13 cellular contexts compared by ENCODE assay signal in the genomic region with DNA sequence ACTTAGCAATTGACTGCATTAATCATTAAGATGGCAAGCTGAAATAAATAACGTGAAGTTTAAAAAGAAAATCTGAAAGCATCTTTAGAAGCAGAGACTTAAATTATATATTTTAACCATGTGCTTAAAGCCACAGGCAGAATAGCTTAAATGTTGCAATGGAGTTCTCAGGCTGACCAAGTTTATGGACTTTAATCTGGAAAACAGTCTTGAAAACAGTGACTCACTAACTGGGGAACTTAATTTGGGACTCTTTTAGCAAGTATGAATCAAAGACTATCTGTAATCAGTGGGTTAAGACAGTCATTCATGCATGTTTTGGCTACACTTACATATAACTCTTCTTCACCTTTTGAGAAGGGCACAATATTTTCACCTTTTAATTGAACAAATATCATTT. TPM values are rescaled to one million over a fixed set of nuclear protein-coding genes. Genes with fewer than 3 reads are reported as not detected.
DNase-seq lines count a peak whose midpoint lies in the region; TF ChIP-seq lines count a peak whose summit lies in the region.
"Had no signal": no experiment of that assay in that cellular context is flagged by ENCODE, and none has a peak within 500 bp of the region (broad histone marks: within the 10 kb centered on the region; RNA-seq: fewer than 3 reads in every experiment).

No MANE protein-coding gene starts in this region.

- no peaks in the 10 kb centered on the region for H3K9me2 ChIP-seq in GM23248 (ENCODE audit: insufficient read depth)
- H3K9me2 ChIP-seq in hepatocyte (replicated peaks; ENCODE audit: insufficient read depth): no peaks in the 10 kb centered on the region

- H3K27ac ChIP-seq in GM23248 (no peak overlapping the region), VCaP (peak overlapping the region; percentile 96), hepatocyte (peak overlapping the region; percentile 91), smooth muscle cell (ENCODE audit: low read depth) (peak overlapping the region; percentile 39)
- H3K27ac ChIP-seq: adrenal gland had no signal

- H3K4me3 ChIP-seq in GM23248 (no peak overlapping the region), hepatocyte (no peak overlapping the region), smooth muscle cell (peak overlapping the region; percentile 35)
- H3K4me3 ChIP-seq: adrenal gland had no signal

- H3K79me2 ChIP-seq in GM23248 (ENCODE audit: insufficient read depth) (no peaks in the 10 kb centered on the region), hepatocyte (no peaks in the 10 kb centered on the region), smooth muscle cell (ENCODE audit: low read depth) (no peaks in the 10 kb centered on the region)

- no peaks in the 10 kb centered on the region for H3K27me3 ChIP-seq in GM23248 (replicated peaks; ENCODE audit: insufficient read depth)
- H3K27me3 ChIP-seq in hepatocyte: no peaks in the 10 kb centered on the region
- no peaks in the 10 kb centered on the region for H3K27me3 ChIP-seq in smooth muscle cell (ENCODE audit: low read depth)
- H3K27me3 ChIP-seq: adrenal gland had no signal

- H3F3A ChIP-seq in GM23248 (ENCODE audit: insufficient read depth): peaks cover 9% of the 10 kb centered on the region; the same call in 1 of the 2 replicates
- no peaks in the 10 kb centered on the region for H3F3A ChIP-seq in smooth muscle cell (ENCODE audit: low read depth)

- no peak overlapping the region for H2AFZ ChIP-seq in GM23248
- H2AFZ ChIP-seq in hepatocyte: no peak overlapping the region
- no peak overlapping the region for H2AFZ ChIP-seq in smooth muscle cell (ENCODE audit: low read depth)

- TF ChIP-seq CTCF in VCaP (conservative IDR thresholded peaks at IDR 0.05) (no peak), hepatocyte (IDR thresholded peaks at IDR 0.05; ENCODE audit: poor library complexity) (no peak), smooth muscle cell (IDR thresholded peaks at IDR 0.05; ENCODE audit: borderline replicate concordance, insufficient read depth, poor library complexity, severe bottlenecking) (no peak)

- WGBS in GM23248 (ENCODE audit: low coverage in 1 of 2, low lambda C conversion rate in 2 of 2, missing lambda C conversion rate in 2 of 2), 2 experiments: 3 to 9% methylated on average over 1 of the region's 1 CpG
- 37% methylated on average over 1 of the region's 1 CpG for WGBS in hepatocyte (ENCODE audit: low lambda C conversion rate, missing lambda C conversion rate)
- WGBS in smooth muscle cell (ENCODE audit: low lambda C conversion rate): 52% methylated on average over 1 of the region's 1 CpG

- DNase-seq in GM23248 (peak; percentile 76), hepatocyte (ENCODE audit: low spot score) (peak; percentile 30), smooth muscle cell (lab: John Stamatoyannopoulos, UW; ENCODE audit: unreplicated experiment) (no peak), midbrain (lab: John Stamatoyannopoulos, UW) (no peak)
- no peak for DNase-seq in activated T-cell treated with anti-CD3 and anti-CD28 coated beads, Interleukin-2, amount 50 U/mL, for 1 hour
- DNase-seq in activated naive CD4-positive, alpha-beta T cell treated with Interleukin-2 at 50 U/mL for 16 hours: no peak
- DNase-seq: activated T-cell treated with anti-CD3 and anti-CD28 coated beads, Interleukin-2, amount 50 U/mL, for 4 hours; foreskin melanocyte; NCI-H226 had no signal

- in situ Hi-C loops in GM23248 (cut with MboI): no loop called here

- peak overlapping the region; percentile 10 for H3K4me2 ChIP-seq in GM23248 (ENCODE audit: unreplicated experiment)
- H3K4me2 ChIP-seq in hepatocyte: peak overlapping the region; percentile 73
- peak overlapping the region; percentile 74 for H3K4me2 ChIP-seq in smooth muscle cell

- H3K9me3 ChIP-seq in GM23248 (ENCODE audit: low read depth) (no peaks in the 10 kb centered on the region), hepatocyte (ENCODE audit: low read depth) (no peaks in the 10 kb centered on the region), smooth muscle cell (replicated peaks; ENCODE audit: low read depth) (no peaks in the 10 kb centered on the region)
- H3K9me3 ChIP-seq: adrenal gland had no signal

- H4K20me1 ChIP-seq in GM23248 (ENCODE audit: insufficient read depth) (no peaks in the 10 kb centered on the region), hepatocyte (ENCODE audit: insufficient read depth, poor library complexity, severe bottlenecking) (no peaks in the 10 kb centered on the region), smooth muscle cell (ENCODE audit: low read depth) (no peaks in the 10 kb centered on the region)

- H3K9ac ChIP-seq in GM23248: no peak overlapping the region
- H3K9ac ChIP-seq in smooth muscle cell (ENCODE audit: low read depth): no peak overlapping the region

- H3K4me1 ChIP-seq in GM23248 (ENCODE audit: insufficient read depth): peaks cover 23% of the 10 kb centered on the region
- peaks cover 43% of the 10 kb centered on the region for H3K4me1 ChIP-seq in hepatocyte (ENCODE audit: insufficient read depth)
- peaks cover 12% of the 10 kb centered on the region for H3K4me1 ChIP-seq in smooth muscle cell (ENCODE audit: low read depth)

- H3K36me3 ChIP-seq in GM23248 (ENCODE audit: low read depth): no peaks in the 10 kb centered on the region
- no peaks in the 10 kb centered on the region for H3K36me3 ChIP-seq in hepatocyte (replicated peaks; ENCODE audit: insufficient read depth, low read depth)
- no peaks in the 10 kb centered on the region for H3K36me3 ChIP-seq in smooth muscle cell (ENCODE audit: low read depth)
- H3K36me3 ChIP-seq: adrenal gland had no signal

RNA-seq across cellular contexts. Expression of a gene that starts 12.6 kb away (rescaled TPM):
- not detected in 2 replicates for total RNA-seq in GM23248 (2014; rRNA removed; shearing (Covaris generic))
- polyA plus RNA-seq in GM23248 (2016; fragmentation: Nextera tagmentation; extraction: Ambion mirVana): 0.22 and 0.54 TPM in 2 replicates
- total RNA-seq in hepatocyte: 34.1 and 46.7 TPM in 2 replicates
- 2.6 and 6.9 TPM in 2 replicates for polyA plus RNA-seq in hepatocyte
- not detected in 2 replicates for total RNA-seq in smooth muscle cell
- not detected in 2 replicates for polyA plus RNA-seq in smooth muscle cell
- total RNA-seq: T-helper 1 cell treated with Interleukin-12 subunit alpha and Interleukin-12 subunit beta and Interleukin-4 antibody, amounts not matched to agents 30 ng/mL and 1 ng/mL, for 36 hours had no signal
- polyA plus RNA-seq: IgD-negative memory B cell had no signal

Comparison
In these comparisons a context has a peak if more than half of its experiments do, and no peak if none do; other contexts are left out.
1. DNase-seq: peak in GM23248 (single experiment) and hepatocyte (single experiment); none in smooth muscle cell (single experiment), midbrain (single experiment), activated T-cell treated with anti-CD3 and anti-CD28 coated beads, Interleukin-2, amount 50 U/mL, for 1 hour (single experiment) and activated naive CD4-positive, alpha-beta T cell treated with Interleukin-2 at 50 U/mL for 16 hours (single experiment).
2. H3K4me2 ChIP-seq: peak in every context shown above with its lines; median percentile 74 in smooth muscle cell; 73 in hepatocyte; 10 in GM23248.
3. RNA of a gene that starts 12.6 kb away (total RNA-seq): 34.1 to 46.7 TPM in hepatocyte; not detected in smooth muscle cell and not detected in GM23248; every median in the first group is over 10 times any median in the second.